Comparison of ENCODE assay signal across 1 cellular context in the genomic region with DNA sequence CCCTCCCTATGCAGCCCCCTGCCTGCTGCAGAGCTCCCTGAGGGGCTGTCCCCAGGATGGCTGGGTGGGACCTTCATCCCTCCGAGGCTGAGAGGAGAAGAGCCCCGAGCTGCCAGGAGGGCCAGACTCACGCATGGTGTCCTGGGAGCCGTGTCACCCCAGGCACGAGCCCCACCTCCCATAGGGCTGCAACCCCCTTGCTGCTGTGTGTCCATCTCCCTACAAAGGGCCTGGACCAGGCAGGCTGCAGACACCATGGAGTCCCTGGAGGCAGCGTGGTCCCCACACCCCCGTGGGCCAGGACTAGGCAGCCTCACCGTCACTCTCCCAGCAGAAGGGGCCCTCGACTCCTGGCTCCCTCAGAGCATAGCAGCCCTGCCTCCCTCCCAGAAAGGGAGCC.
TF ChIP-seq lines count a peak whose summit lies in the region.

No MANE protein-coding gene starts in this region.

TF ChIP-seq in IMR-90, 13 proteins besides CTCF, POLR2A, EP300 and RAD21:
- TF ChIP-seq, protein P1, sequence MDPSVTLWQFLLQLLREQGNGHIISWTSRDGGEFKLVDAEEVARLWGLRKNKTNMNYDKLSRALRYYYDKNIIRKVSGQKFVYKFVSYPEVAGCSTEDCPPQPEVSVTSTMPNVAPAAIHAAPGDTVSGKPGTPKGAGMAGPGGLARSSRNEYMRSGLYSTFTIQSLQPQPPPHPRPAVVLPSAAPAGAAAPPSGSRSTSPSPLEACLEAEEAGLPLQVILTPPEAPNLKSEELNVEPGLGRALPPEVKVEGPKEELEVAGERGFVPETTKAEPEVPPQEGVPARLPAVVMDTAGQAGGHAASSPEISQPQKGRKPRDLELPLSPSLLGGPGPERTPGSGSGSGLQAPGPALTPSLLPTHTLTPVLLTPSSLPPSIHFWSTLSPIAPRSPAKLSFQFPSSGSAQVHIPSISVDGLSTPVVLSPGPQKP (IDR thresholded peaks at IDR 0.05; ENCODE audit: borderline replicate concordance, low read depth, low read length), result no peak
- TF ChIP-seq MAZ (IDR thresholded peaks at IDR 0.05; ENCODE audit: borderline replicate concordance, low read depth, low read length) (no peak), FOS (IDR thresholded peaks at IDR 0.05; ENCODE audit: low read depth, low read length) (no peak), NFE2L2 (IDR thresholded peaks at IDR 0.05; ENCODE audit: low read depth, low read length) (no peak), CEBPB (IDR thresholded peaks at IDR 0.05; ENCODE audit: low read depth, low read length) (no peak), RCOR1 (IDR thresholded peaks at IDR 0.05; ENCODE audit: insufficient replicate concordance, low read length) (no peak), MXI1 (IDR thresholded peaks at IDR 0.05; ENCODE audit: borderline replicate concordance, low read depth, low read length) (no peak), BHLHE40 (IDR thresholded peaks at IDR 0.05; ENCODE audit: low read depth, low read length) (no peak), RFX5 (IDR thresholded peaks at IDR 0.05; ENCODE audit: low read depth, low read length) (no peak), MAFK (IDR thresholded peaks at IDR 0.05; ENCODE audit: low read depth, low read length) (no peak)
- TF ChIP-seq, protein P2, sequence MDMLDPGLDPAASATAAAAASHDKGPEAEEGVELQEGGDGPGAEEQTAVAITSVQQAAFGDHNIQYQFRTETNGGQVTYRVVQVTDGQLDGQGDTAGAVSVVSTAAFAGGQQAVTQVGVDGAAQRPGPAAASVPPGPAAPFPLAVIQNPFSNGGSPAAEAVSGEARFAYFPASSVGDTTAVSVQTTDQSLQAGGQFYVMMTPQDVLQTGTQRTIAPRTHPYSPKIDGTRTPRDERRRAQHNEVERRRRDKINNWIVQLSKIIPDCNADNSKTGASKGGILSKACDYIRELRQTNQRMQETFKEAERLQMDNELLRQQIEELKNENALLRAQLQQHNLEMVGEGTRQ (IDR thresholded peaks at IDR 0.05; ENCODE audit: low read depth, low read length), result no peak
